ENCODE assay signal across 21 cellular contexts in the genomic region with DNA sequence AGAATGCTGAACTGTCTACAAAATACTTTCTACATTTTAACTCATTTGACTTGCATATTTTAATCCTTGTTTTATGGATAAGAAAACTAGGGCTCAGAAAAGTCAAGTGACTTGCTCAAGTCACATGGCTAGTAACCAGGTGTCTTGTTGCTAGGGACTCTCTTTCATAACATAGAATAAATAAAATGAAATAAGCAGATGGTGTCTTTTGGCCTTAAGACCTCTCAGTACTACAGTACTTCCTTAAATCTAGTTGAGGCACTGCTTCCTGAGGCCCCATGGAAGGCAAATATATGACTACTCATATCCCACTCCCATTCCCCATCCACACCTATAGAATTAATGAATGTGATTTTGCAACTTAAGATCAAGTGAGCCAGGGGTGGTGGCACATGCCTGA.
DNase-seq lines count a peak whose midpoint lies in the region; ATAC-seq, FAIRE-seq and TF ChIP-seq lines count a peak whose summit lies in the region.
"Had no signal": no experiment of that assay in that cellular context is flagged by ENCODE, and none has a peak within 500 bp of the region (broad histone marks: within the 10 kb centered on the region; RNA-seq: fewer than 3 reads in every experiment).

No MANE protein-coding gene starts in this region.

- H4K20me1 ChIP-seq in DND-41 (ENCODE audit: insufficient read depth, low read length) (no peaks in the 10 kb centered on the region), IMR-90 (ENCODE audit: insufficient read depth, low read length) (peaks cover 7% of the 10 kb centered on the region; the same call in 1 of the 2 replicates), keratinocyte (ENCODE audit: control insufficient read depth, extremely low read depth, insufficient read depth, low read length) (no peaks in the 10 kb centered on the region)

- in situ Hi-C loops in IMR-90 (cut with MboI; ENCODE audit: low sequenced_read_pairs) (no loop called here), gastrocnemius medialis (cut with MboI; ENCODE audit: low sequenced_read_pairs in 4 of 4) (no loop called here)

- H2BK20ac ChIP-seq in IMR-90 (ENCODE audit: low read depth, low read length) = peak overlapping the region; percentile 81

- H3K4me3 ChIP-seq in DND-41 (ENCODE audit: low read depth in 1 of 2, low read length in 2 of 2) = no peak overlapping the region
- no peak overlapping the region for H3K4me3 ChIP-seq in IMR-90 (ENCODE audit: insufficient read depth, low read depth, low read length)
- H3K4me3 ChIP-seq in keratinocyte (ENCODE audit: control insufficient read depth in 2 of 3, extremely low read depth in 1 of 3, insufficient read depth in 2 of 3, low read depth in 1 of 3, low read length in 3 of 3) = no peak overlapping the region
- no peak overlapping the region for H3K4me3 ChIP-seq in gastrocnemius medialis
- H3K4me3 ChIP-seq: coronary artery, left ventricle myocardium inferior, SK-N-MC, skin epidermis had no signal

- H3K4me1 ChIP-seq in DND-41 (ENCODE audit: insufficient read depth, low read length) (peaks cover 89% of the 10 kb centered on the region), IMR-90 (ENCODE audit: control insufficient read depth, insufficient read depth, low read length) (peaks cover 16% of the 10 kb centered on the region), keratinocyte (ENCODE audit: control insufficient read depth, extremely low read depth, insufficient read depth, low read length) (peaks cover 60% of the 10 kb centered on the region), gastrocnemius medialis (no peaks in the 10 kb centered on the region)

- peak overlapping the region; percentile 62; the same call in 1 of the 2 replicates for H3K4ac ChIP-seq in IMR-90 (ENCODE audit: low read depth, low read length)

- FAIRE-seq in keratinocyte (lab: Jason Lieb, UNC) (no peak), H54 (lab: Jason Lieb, UNC) (no peak)
- FAIRE-seq: H1 had no signal

- H3K56ac ChIP-seq in IMR-90 (ENCODE audit: extremely low read depth, insufficient read depth, low read length) = 0 out of 2 replicates have a peak overlapping the region, but pooled peaks have one; percentile 16

- H3K4me2 ChIP-seq in DND-41 (ENCODE audit: insufficient read depth, low read length) (no peak overlapping the region), IMR-90 (ENCODE audit: low read depth, low read length) (no peak overlapping the region), keratinocyte (ENCODE audit: control insufficient read depth, extremely low read depth, insufficient read depth, low read depth, low read length) (no peak overlapping the region)

- intact Hi-C loops in IMR-90 (cut with micrococcal nuclease) (no loop called here), gastrocnemius medialis (cut with DNase I; ENCODE audit: low total_unique reads) (no loop called here)

- H3K79me1 ChIP-seq in IMR-90 (ENCODE audit: low read depth in 1 of 2, low read length in 2 of 2) = peaks cover 8 to 49% of the 10 kb centered on the region in 2 experiments

- H3K9me3 ChIP-seq in DND-41 (ENCODE audit: insufficient read depth, low read length, severe bottlenecking) = no peaks in the 10 kb centered on the region
- H3K9me3 ChIP-seq in IMR-90 (ENCODE audit: control insufficient read depth, insufficient read depth, low read length) = no peaks in the 10 kb centered on the region
- H3K9me3 ChIP-seq in keratinocyte (ENCODE audit: control insufficient read depth, low read depth, low read length) = no peaks in the 10 kb centered on the region
- no peaks in the 10 kb centered on the region for H3K9me3 ChIP-seq in gastrocnemius medialis
- H3K9me3 ChIP-seq: left ventricle myocardium inferior had no signal

- no peaks in the 10 kb centered on the region for H3K27me3 ChIP-seq in DND-41 (ENCODE audit: insufficient read depth, low read length, poor library complexity)
- H3K27me3 ChIP-seq in IMR-90 (ENCODE audit: control insufficient read depth, insufficient read depth, low read length) = no peaks in the 10 kb centered on the region
- H3K27me3 ChIP-seq in keratinocyte (ENCODE audit: control insufficient read depth, extremely low read depth, insufficient read depth, low read length) = no peaks in the 10 kb centered on the region
- no peaks in the 10 kb centered on the region for H3K27me3 ChIP-seq in gastrocnemius medialis

- BruUV-seq in IMR-90 (replicated peaks; lab: Mats Ljungman, UMichigan) = no TSS peak

- no peak for DNase-seq in DND-41
- DNase-seq in IMR-90 = no peak
- DNase-seq in RWPE1 (ENCODE audit: low spot score) = no peak
- DNase-seq in keratinocyte (ENCODE audit: low read depth, low spot score) = no peak
- no peak for DNase-seq in cerebellar cortex (ENCODE audit: low spot score)
- no peak for DNase-seq in H54 (ENCODE audit: insufficient read length, low spot score)
- DNase-seq in gastrocnemius medialis = no peak
- DNase-seq: activated CD8-positive, alpha-beta memory T cell treated with anti-CD3 and anti-CD28 coated beads for 24 hours; activated naive CD8-positive, alpha-beta T cell treated with anti-CD3 and anti-CD28 coated beads, Interleukin-2, amount 10 ng/mL, durations not matched to agents 7 days and 5 days; CD8-positive, alpha-beta memory T cell; head of caudate nucleus; left ventricle myocardium inferior; NCI-H1417 treated with DMSO at 0.1 percent for 48 hours; NCI-H526 treated with DMSO at 0.1 percent for 48 hours; PC-3; stimulated activated naive CD4-positive, alpha-beta T cell treated with Interleukin-2 at 50 U/mL for 16 hours; T-helper 9 cell had no signal

- dilution Hi-C loops in IMR-90 (cut with HindIII; ENCODE audit: low sequenced_read_pairs, unreplicated experiment) (no loop called here), keratinocyte (cut with MboI; ENCODE audit: extremely low pct_ligation_motif_present, low sequenced_read_pairs) (no loop called here)

- peaks cover 93% of the 10 kb centered on the region for H3K36me3 ChIP-seq in DND-41 (ENCODE audit: insufficient read depth, low read length)
- no peaks in the 10 kb centered on the region; the same call in 1 of the 2 replicates for H3K36me3 ChIP-seq in IMR-90 (ENCODE audit: control insufficient read depth, insufficient read depth, low read length)
- H3K36me3 ChIP-seq in keratinocyte (ENCODE audit: control insufficient read depth in 2 of 2, extremely low read depth in 1 of 2, insufficient read depth in 2 of 2, low read length in 2 of 2) = peaks cover 0 to 11% of the 10 kb centered on the region in 2 experiments
- no peaks in the 10 kb centered on the region for H3K36me3 ChIP-seq in gastrocnemius medialis
- H3K36me3 ChIP-seq: left ventricle myocardium inferior had no signal

- H2AK9ac ChIP-seq in IMR-90 (replicated peaks; ENCODE audit: low read depth, low read length, poor library complexity) = no peak overlapping the region

- POLR2A ChIA-PET in IMR-90 (lab: Charles Lee; ENCODE audit: unreplicated experiment) = no interaction called here
- POLR2A ChIA-PET in RWPE1 (lab: Yijun Ruan, JAX; ENCODE audit: low non-redundant PET) = no interaction called here

- CTCF ChIA-PET in IMR-90 (lab: Yijun Ruan, JAX) (no interaction called here), RWPE1 (lab: Yijun Ruan, JAX) (interaction anchor here (0.5 kb wide), 1 partner anchor 127 kb away, joined by 3 read pairs; no protein-coding TSS in a partner anchor)

- H3K9ac ChIP-seq in DND-41 (ENCODE audit: low read depth, low read length) (no peak overlapping the region), IMR-90 (ENCODE audit: low read depth, low read length) (no peak overlapping the region), keratinocyte (ENCODE audit: control insufficient read depth, extremely low read depth, insufficient read depth, low read length) (no peak overlapping the region)

- peak overlapping the region; percentile 66 for H2BK120ac ChIP-seq in IMR-90 (ENCODE audit: low read depth, low read length)

- peak overlapping the region; percentile 39 to 40; a peak in 2 of 4 replicates for H4K8ac ChIP-seq in IMR-90 (ENCODE audit: low read depth in 2 of 2, low read length in 2 of 2)

- peak overlapping the region; percentile 44; the same call in 1 of the 2 replicates for H3K23ac ChIP-seq in IMR-90 (ENCODE audit: low read depth, low read length)

- H2BK15ac ChIP-seq in IMR-90 (ENCODE audit: low read depth, low read length) = peak overlapping the region; percentile 51; the same call in 1 of the 3 replicates

- ATAC-seq in DND-41 (ENCODE audit: insufficient read depth, low read depth) (peak; percentile 24; the same call in 1 of the 3 replicates), IMR-90 (ENCODE audit: low read depth) (no peak), gastrocnemius medialis (no peak)
- ATAC-seq: PC-3 had no signal

- peak overlapping the region; percentile 89 for H2AK5ac ChIP-seq in IMR-90 (ENCODE audit: low read depth, low read length)

- H2AFZ ChIP-seq in DND-41 (ENCODE audit: low read depth, low read length) (no peak overlapping the region), IMR-90 (replicated peaks; ENCODE audit: low read length, poor library complexity) (no peak overlapping the region), keratinocyte (ENCODE audit: control insufficient read depth, low read length) (no peak overlapping the region)

- H3K14ac ChIP-seq in IMR-90 (replicated peaks; ENCODE audit: low read depth, low read length) = peak overlapping the region; percentile 42; the same call in 1 of the 2 replicates

- TF ChIP-seq RAD21 in IMR-90 (IDR thresholded peaks at IDR 0.05; ENCODE audit: low read length) = no peak

- H3K79me2 ChIP-seq in DND-41 (ENCODE audit: insufficient read depth, low read length) (peaks cover 100% of the 10 kb centered on the region), keratinocyte (ENCODE audit: control insufficient read depth, insufficient read depth, low read length) (peaks cover 66% of the 10 kb centered on the region)

- H4K5ac ChIP-seq in IMR-90 (ENCODE audit: low read depth, low read length) = peak overlapping the region; percentile 12; the same call in 1 of the 2 replicates

- H3K27ac ChIP-seq in DND-41 (ENCODE audit: low read length) (peak overlapping the region; percentile 64), IMR-90 (ENCODE audit: insufficient read depth, low read length) (peak overlapping the region; percentile 59), RWPE1 (peak overlapping the region; percentile 25), keratinocyte (ENCODE audit: control insufficient read depth, insufficient read depth, low read length) (peak overlapping the region; percentile 96), gastrocnemius medialis (no peak overlapping the region)
- H3K27ac ChIP-seq: coronary artery, left ventricle myocardium inferior, SK-N-MC, skin epidermis had no signal

- peak overlapping the region; percentile 27; the same call in 1 of the 2 replicates for H3K18ac ChIP-seq in IMR-90 (ENCODE audit: low read depth, low read length)

- TF ChIP-seq POLR2A in IMR-90 (IDR thresholded peaks at IDR 0.05; ENCODE audit: low read depth, low read length) (no peak), H54 (IDR thresholded peaks at IDR 0.05; ENCODE audit: low read depth, low read length) (no peak), gastrocnemius medialis (IDR thresholded peaks at IDR 0.05) (no peak)

- TF ChIP-seq CTCF in DND-41 (IDR thresholded peaks at IDR 0.05; ENCODE audit: borderline replicate concordance, extremely low read depth, low read length, poor library complexity, severe bottlenecking) (no peak), IMR-90 (conservative IDR thresholded peaks at IDR 0.05; ENCODE audit: low read depth, low read length) (no peak), RWPE1 (conservative IDR thresholded peaks at IDR 0.05; ENCODE audit: low read depth) (no peak), keratinocyte (optimal IDR thresholded peaks at IDR 0.05 in 1 of 3, IDR thresholded peaks at IDR 0.05 in 1 of 3, conservative IDR thresholded peaks at IDR 0.05 in 1 of 3; ENCODE audit: extremely low read depth in 1 of 3, insufficient read depth in 2 of 3, low read length in 3 of 3) (no peak), gastrocnemius medialis (IDR thresholded peaks at IDR 0.05 in 4 of 5, conservative IDR thresholded peaks at IDR 0.05 in 1 of 5) (no peak)

- H2BK5ac ChIP-seq in IMR-90 (ENCODE audit: low read depth, low read length, poor library complexity, severe bottlenecking) = peak overlapping the region; percentile 92

- peak overlapping the region; percentile 48; the same call in 1 of the 2 replicates for H4K91ac ChIP-seq in IMR-90 (ENCODE audit: insufficient read depth, low read depth, low read length)

- H3K9me1 ChIP-seq in IMR-90 (ENCODE audit: insufficient read depth, low read length) (peaks cover 4% of the 10 kb centered on the region), keratinocyte (ENCODE audit: control insufficient read depth, extremely low read depth, insufficient read depth, low read length) (no peaks in the 10 kb centered on the region)

Comparison
In these comparisons a context has a peak if more than half of its experiments do, and no peak if none do; other contexts are left out.
1. H3K27ac ChIP-seq: peak in DND-41 (single experiment), IMR-90 (single experiment), RWPE1 (single experiment) and keratinocyte (single experiment); none in gastrocnemius medialis (0 of 4).